8 cellular contexts compared by ENCODE assay signal in the genomic region with DNA sequence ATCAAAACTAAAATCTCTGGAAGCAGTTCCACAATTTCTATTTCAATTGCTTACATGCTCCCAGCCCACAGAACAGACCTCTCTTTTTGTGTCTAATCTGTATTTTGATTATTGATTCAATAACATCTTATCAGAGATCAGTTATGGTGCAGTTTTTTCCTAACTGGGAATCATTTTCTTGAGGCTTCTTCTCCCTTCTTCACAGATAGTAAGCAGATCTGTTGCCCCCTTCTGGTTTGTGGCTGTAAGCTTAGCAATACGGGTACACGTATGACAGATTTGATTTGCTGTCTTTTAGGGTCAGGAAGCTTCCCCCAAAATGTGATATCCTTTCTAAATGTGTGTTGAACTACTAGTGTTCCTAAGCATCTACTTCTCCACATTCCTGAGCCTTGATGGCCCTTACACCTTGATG. TPM values are rescaled to one million over a fixed set of nuclear protein-coding genes. Genes with fewer than 3 reads are reported as not detected.
DNase-seq lines count a peak whose midpoint lies in the region; ATAC-seq and FAIRE-seq lines count a peak whose summit lies in the region.
"Had no signal": no experiment of that assay in that cellular context is flagged by ENCODE, and none has a peak within 500 bp of the region (broad histone marks: within the 10 kb centered on the region; RNA-seq: fewer than 3 reads in every experiment).

No MANE protein-coding gene starts in this region.

- H3K36me3 ChIP-seq in SJCRH30, result 0 out of 2 replicates have a peak, but pooled peaks cover 8% of the 10 kb centered on the region
- H3K36me3 ChIP-seq: ovary had no signal

- H3K4me3 ChIP-seq in SJCRH30, result no peak overlapping the region
- H3K4me3 ChIP-seq: ovary had no signal

- no peaks in the 10 kb centered on the region for H3K4me1 ChIP-seq in SJCRH30

- DNase-seq in GM18507 (ENCODE audit: extremely low spot score, insufficient read length, low read depth) (no peak), SJCRH30 (peak; percentile 20 to 38), germinal center (ENCODE audit: low spot score) (peak; percentile 28), stromal cell of bone marrow (ENCODE audit: low read depth) (peak; percentile 47), SKM-1 treated with dmso at 0.1 percent for 144 hours (lab: John Stamatoyannopoulos, UW; ENCODE audit: unreplicated experiment) (no peak)

- ATAC-seq in GM21526 (IDR thresholded peaks at IDR 0.05; ENCODE audit: low FRiP score, unreplicated experiment), result no peak
- no peak for ATAC-seq in GM21723 (IDR thresholded peaks at IDR 0.05; ENCODE audit: unreplicated experiment)

- FAIRE-seq in GM18507 (lab: Jason Lieb, UNC), result peak; percentile 21

- H3K27me3 ChIP-seq in SJCRH30, result no peaks in the 10 kb centered on the region
- H3K27me3 ChIP-seq: ovary had no signal

- H3K9me3 ChIP-seq in SJCRH30 (replicated peaks), result no peaks in the 10 kb centered on the region
- H3K9me3 ChIP-seq: ovary had no signal

- no peak overlapping the region for H3K27ac ChIP-seq in SJCRH30

RNA-seq across cellular contexts. Expression of gene MRPS27, which starts 39.4 kb away (rescaled TPM):
- total RNA-seq in SJCRH30 (2014; rRNA removed; shearing (Covaris generic)), result 98.5 and 105 TPM in 2 replicates

RNA-seq across cellular contexts. Expression of gene PTCD2, which starts 39.5 kb away (rescaled TPM):
- 12.7 and 13.4 TPM in 2 replicates for total RNA-seq in SJCRH30 (2014; rRNA removed; shearing (Covaris generic))

Comparison
In these comparisons a context has a peak if more than half of its experiments do, and no peak if none do; other contexts are left out.
1. DNase-seq: peak in SJCRH30 (2 of 2), germinal center (single experiment) and stromal cell of bone marrow (single experiment); none in GM18507 (single experiment) and SKM-1 treated with dmso at 0.1 percent for 144 hours (single experiment).